ENCODE assay signal across 2 cellular contexts in the genomic region with DNA sequence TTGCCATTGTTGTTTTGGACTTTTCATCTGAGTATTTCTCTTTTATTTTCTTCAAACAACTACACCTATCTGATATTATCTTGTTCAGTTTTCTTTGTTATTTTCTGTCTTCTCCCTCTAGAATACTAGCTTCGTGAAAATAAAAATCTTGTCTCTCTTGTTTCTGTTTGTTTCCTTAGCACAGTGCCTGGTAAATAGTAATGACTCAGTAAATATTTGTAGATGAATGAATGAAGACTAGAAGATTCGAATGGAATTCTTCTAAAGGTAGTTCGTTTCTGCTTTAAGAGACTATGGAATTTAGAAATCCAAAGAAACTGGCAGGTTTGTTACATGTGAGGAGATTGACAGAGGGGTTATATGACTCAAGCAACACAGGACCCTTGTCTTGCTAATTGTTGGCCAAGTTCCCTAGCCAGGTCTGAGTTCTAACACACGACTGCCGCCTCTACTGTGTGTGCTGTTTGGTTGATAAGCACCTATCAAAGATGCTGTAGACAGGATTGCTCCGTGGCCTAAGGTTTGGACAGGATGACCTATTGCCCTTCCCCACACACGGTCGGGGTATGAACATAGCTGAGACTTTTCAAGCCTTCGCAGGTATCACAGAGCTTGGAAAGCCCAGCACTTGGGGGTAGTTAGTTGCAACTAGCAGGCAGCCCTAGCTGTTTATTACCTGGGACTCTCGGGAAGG.
TF ChIP-seq lines count a peak whose summit lies in the region.

No MANE protein-coding gene starts in this region.

TF ChIP-seq in SK-N-SH, 30 proteins besides CTCF, POLR2A, EP300 and RAD21 (continued from another document):
- TF ChIP-seq, protein P1, sequence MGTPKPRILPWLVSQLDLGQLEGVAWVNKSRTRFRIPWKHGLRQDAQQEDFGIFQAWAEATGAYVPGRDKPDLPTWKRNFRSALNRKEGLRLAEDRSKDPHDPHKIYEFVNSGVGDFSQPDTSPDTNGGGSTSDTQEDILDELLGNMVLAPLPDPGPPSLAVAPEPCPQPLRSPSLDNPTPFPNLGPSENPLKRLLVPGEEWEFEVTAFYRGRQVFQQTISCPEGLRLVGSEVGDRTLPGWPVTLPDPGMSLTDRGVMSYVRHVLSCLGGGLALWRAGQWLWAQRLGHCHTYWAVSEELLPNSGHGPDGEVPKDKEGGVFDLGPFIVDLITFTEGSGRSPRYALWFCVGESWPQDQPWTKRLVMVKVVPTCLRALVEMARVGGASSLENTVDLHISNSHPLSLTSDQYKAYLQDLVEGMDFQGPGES (IDR thresholded peaks at IDR 0.05; ENCODE audit: low read depth, low read length): no peak
- TF ChIP-seq RXRA (IDR thresholded peaks at IDR 0.05; ENCODE audit: borderline replicate concordance, low read depth) (no peak), FOSL2 (IDR thresholded peaks at IDR 0.05; ENCODE audit: borderline replicate concordance, low read depth) (no peak), GABPA (IDR thresholded peaks at IDR 0.05; ENCODE audit: low read depth) (no peak), TEAD4 (IDR thresholded peaks at IDR 0.05; ENCODE audit: borderline replicate concordance, insufficient read depth) (no peak), FOXJ3 (CRISPR knock-in tag; IDR thresholded peaks at IDR 0.05) (no peak), MXI1 (IDR thresholded peaks at IDR 0.05; ENCODE audit: low read depth, low read length) (no peak), CHD2 (IDR thresholded peaks at IDR 0.05; ENCODE audit: low read length, partially characterized antibody) (no peak), JUND (IDR thresholded peaks at IDR 0.05) (no peak), RFX5 (IDR thresholded peaks at IDR 0.05; ENCODE audit: low read length) (no peak), SMC3 (IDR thresholded peaks at IDR 0.05; ENCODE audit: low read depth, low read length) (no peak), NFIC (IDR thresholded peaks at IDR 0.05; ENCODE audit: borderline replicate concordance) (no peak)
- TF ChIP-seq, protein P2, sequence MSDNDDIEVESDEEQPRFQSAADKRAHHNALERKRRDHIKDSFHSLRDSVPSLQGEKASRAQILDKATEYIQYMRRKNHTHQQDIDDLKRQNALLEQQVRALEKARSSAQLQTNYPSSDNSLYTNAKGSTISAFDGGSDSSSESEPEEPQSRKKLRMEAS (IDR thresholded peaks at IDR 0.05; ENCODE audit: low read depth): no peak
- TF ChIP-seq, protein P3, sequence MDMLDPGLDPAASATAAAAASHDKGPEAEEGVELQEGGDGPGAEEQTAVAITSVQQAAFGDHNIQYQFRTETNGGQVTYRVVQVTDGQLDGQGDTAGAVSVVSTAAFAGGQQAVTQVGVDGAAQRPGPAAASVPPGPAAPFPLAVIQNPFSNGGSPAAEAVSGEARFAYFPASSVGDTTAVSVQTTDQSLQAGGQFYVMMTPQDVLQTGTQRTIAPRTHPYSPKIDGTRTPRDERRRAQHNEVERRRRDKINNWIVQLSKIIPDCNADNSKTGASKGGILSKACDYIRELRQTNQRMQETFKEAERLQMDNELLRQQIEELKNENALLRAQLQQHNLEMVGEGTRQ (IDR thresholded peaks at IDR 0.05; ENCODE audit: borderline replicate concordance, low read depth, low read length): no peak
- TF ChIP-seq, protein P4, sequence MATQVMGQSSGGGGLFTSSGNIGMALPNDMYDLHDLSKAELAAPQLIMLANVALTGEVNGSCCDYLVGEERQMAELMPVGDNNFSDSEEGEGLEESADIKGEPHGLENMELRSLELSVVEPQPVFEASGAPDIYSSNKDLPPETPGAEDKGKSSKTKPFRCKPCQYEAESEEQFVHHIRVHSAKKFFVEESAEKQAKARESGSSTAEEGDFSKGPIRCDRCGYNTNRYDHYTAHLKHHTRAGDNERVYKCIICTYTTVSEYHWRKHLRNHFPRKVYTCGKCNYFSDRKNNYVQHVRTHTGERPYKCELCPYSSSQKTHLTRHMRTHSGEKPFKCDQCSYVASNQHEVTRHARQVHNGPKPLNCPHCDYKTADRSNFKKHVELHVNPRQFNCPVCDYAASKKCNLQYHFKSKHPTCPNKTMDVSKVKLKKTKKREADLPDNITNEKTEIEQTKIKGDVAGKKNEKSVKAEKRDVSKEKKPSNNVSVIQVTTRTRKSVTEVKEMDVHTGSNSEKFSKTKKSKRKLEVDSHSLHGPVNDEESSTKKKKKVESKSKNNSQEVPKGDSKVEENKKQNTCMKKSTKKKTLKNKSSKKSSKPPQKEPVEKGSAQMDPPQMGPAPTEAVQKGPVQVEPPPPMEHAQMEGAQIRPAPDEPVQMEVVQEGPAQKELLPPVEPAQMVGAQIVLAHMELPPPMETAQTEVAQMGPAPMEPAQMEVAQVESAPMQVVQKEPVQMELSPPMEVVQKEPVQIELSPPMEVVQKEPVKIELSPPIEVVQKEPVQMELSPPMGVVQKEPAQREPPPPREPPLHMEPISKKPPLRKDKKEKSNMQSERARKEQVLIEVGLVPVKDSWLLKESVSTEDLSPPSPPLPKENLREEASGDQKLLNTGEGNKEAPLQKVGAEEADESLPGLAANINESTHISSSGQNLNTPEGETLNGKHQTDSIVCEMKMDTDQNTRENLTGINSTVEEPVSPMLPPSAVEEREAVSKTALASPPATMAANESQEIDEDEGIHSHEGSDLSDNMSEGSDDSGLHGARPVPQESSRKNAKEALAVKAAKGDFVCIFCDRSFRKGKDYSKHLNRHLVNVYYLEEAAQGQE (IDR thresholded peaks at IDR 0.05; ENCODE audit: low read depth, low read length): no peak

TF ChIP-seq in SK-N-SH treated with all-trans-retinoic acid at 6 μM for 48 hours, 23 proteins besides CTCF, POLR2A, EP300 and RAD21 (continued from another document):
- TF ChIP-seq POU6F1 (CRISPR knock-in tag; IDR thresholded peaks at IDR 0.05; ENCODE audit: borderline replicate concordance, low read depth): no peak
TF ChIP-seq in SK-N-SH treated with all-trans-retinoic acid at 6 μM for 48 hours: peak in this region for 0.
